ENCODE assay signal across 8 cellular contexts in genomic region chr14:103385153-103385993, GRCh38. TPM values are rescaled to one million over a fixed set of nuclear protein-coding genes. Genes with fewer than 3 reads are reported as not detected.
DNase-seq lines count a peak whose midpoint lies in the region; ATAC-seq and TF ChIP-seq lines count a peak whose summit lies in the region.

MARK3 (plus strand) TSS chr14:103385415; CDS start chr14:103386030, 615 bp downstream.

- peaks cover 3% of the 10 kb centered on the region for H3F3A ChIP-seq in SU-DHL-6 (ENCODE audit: insufficient read depth)

- peaks cover 17% of the 10 kb centered on the region for H3K4me1 ChIP-seq in thymus (ENCODE audit: control insufficient read depth, insufficient read depth, low read length)

- intact Hi-C loops in head of caudate nucleus (cut with DNase I), result loop anchor here (2.0 kb wide), 1 partner anchor 51 kb away; the partner anchor contains the start of gene EIF5

- DNase-seq in NCI-H128 (lab: John Stamatoyannopoulos, UW; ENCODE audit: unreplicated experiment) (peak; percentile 95), head of caudate nucleus (peak; percentile 94 to 99 (median 98)), osteocyte (ENCODE audit: extremely low spot score, unreplicated experiment) (peak; percentile 99)
- DNase-seq in activated naive CD8-positive, alpha-beta T cell treated with anti-CD3 and anti-CD28 coated beads, Interleukin-2, amount 10 ng/mL, durations not matched to agents 7 days and 5 days, result peak; percentile 95

- H3K27ac Mint-ChIP-seq in activated naive CD8-positive, alpha-beta T cell treated with anti-CD3 and anti-CD28 coated beads, Interleukin-2, amount 10 ng/mL, durations not matched to agents 7 days and 5 days, result peak within 1 kb of the TSS; percentile 97
- peak within 1 kb of the TSS; percentile 93 for H3K27ac Mint-ChIP-seq in osteocyte (ENCODE audit: unreplicated experiment)

- H3K27me3 Mint-ChIP-seq in activated naive CD8-positive, alpha-beta T cell treated with anti-CD3 and anti-CD28 coated beads, Interleukin-2, amount 10 ng/mL, durations not matched to agents 7 days and 5 days, result peaks cover 9% of the 10 kb centered on the region
- peaks cover 4% of the 10 kb centered on the region for H3K27me3 Mint-ChIP-seq in osteocyte (ENCODE audit: unreplicated experiment)

- no peaks in the 10 kb centered on the region for H3K9me2 ChIP-seq in SU-DHL-6 (replicated peaks; ENCODE audit: insufficient read depth, low read length)

- H3K9ac ChIP-seq in SU-DHL-6 (ENCODE audit: low read length), result peak within 1 kb of the TSS; percentile 93

- POLR2A ChIA-PET in activated naive CD8-positive, alpha-beta T cell treated with anti-CD3 and anti-CD28 coated beads, Interleukin-2, amount 10 ng/mL, durations not matched to agents 7 days and 5 days (lab: Charles Lee), result interaction anchor here (1.4 to 2.8 kb wide), 2 partner anchors 11 to 51 kb away, joined by 4 to 21 read pairs; partner anchors contain the start of gene EIF5

- peaks cover 4% of the 10 kb centered on the region; the same call in 1 of the 2 replicates for H4K20me1 ChIP-seq in SU-DHL-6 (ENCODE audit: low read depth, low read length)

- H3K9me3 ChIP-seq in SU-DHL-6 (ENCODE audit: insufficient read depth, low read length), result no peaks in the 10 kb centered on the region
- H3K9me3 ChIP-seq in thymus (ENCODE audit: control insufficient read depth), result no peaks in the 10 kb centered on the region

- peak; percentile 97 for ATAC-seq in HG02759 (IDR thresholded peaks at IDR 0.05; ENCODE audit: unreplicated experiment)
- peak; percentile 90 for ATAC-seq in activated naive CD8-positive, alpha-beta T cell treated with anti-CD3 and anti-CD28 coated beads, Interleukin-2, amount 10 ng/mL, durations not matched to agents 7 days and 5 days (ENCODE audit: low read depth)

- peak within 1 kb of the TSS; percentile 93 for H2AFZ ChIP-seq in SU-DHL-6 (ENCODE audit: low read depth, low read length, severe bottlenecking)

- TF ChIP-seq CTCF in GM12873 (IDR thresholded peaks at IDR 0.05; ENCODE audit: insufficient read depth, low read depth, low read length, missing control alignments), result peak; percentile 29
- no peak for TF ChIP-seq CTCF in SU-DHL-6 (IDR thresholded peaks at IDR 0.05; ENCODE audit: insufficient read depth, low read length, poor library complexity, severe bottlenecking)
- peak; percentile 37 for TF ChIP-seq CTCF in osteocyte (IDR thresholded peaks at IDR 0.05)

- H3K27ac ChIP-seq in SU-DHL-6 (ENCODE audit: low read depth, low read length), result peak within 1 kb of the TSS; percentile 92
- H3K27ac ChIP-seq in thymus (ENCODE audit: low read depth), result peak within 1 kb of the TSS; percentile 97

- peak within 1 kb of the TSS; percentile 83 for H3K4me3 ChIP-seq in SU-DHL-6 (ENCODE audit: insufficient read depth, low read length, poor library complexity, severe bottlenecking)
- peak within 1 kb of the TSS; percentile 77 for H3K4me3 ChIP-seq in thymus (ENCODE audit: low read length)

- H3K36me3 Mint-ChIP-seq in activated naive CD8-positive, alpha-beta T cell treated with anti-CD3 and anti-CD28 coated beads, Interleukin-2, amount 10 ng/mL, durations not matched to agents 7 days and 5 days, result peaks cover 8% of the 10 kb centered on the region
- no peaks in the 10 kb centered on the region for H3K36me3 Mint-ChIP-seq in osteocyte (ENCODE audit: unreplicated experiment)

- H3K4me1 Mint-ChIP-seq in activated naive CD8-positive, alpha-beta T cell treated with anti-CD3 and anti-CD28 coated beads, Interleukin-2, amount 10 ng/mL, durations not matched to agents 7 days and 5 days, result peaks cover 21% of the 10 kb centered on the region
- H3K4me1 Mint-ChIP-seq in osteocyte (ENCODE audit: unreplicated experiment), result peaks cover 27% of the 10 kb centered on the region

- WGBS in thymus, result under 1% methylated on average over 97 of the region's 97 CpGs

- H3K9me3 Mint-ChIP-seq in activated naive CD8-positive, alpha-beta T cell treated with anti-CD3 and anti-CD28 coated beads, Interleukin-2, amount 10 ng/mL, durations not matched to agents 7 days and 5 days, result no peaks in the 10 kb centered on the region
- H3K9me3 Mint-ChIP-seq in osteocyte (ENCODE audit: unreplicated experiment), result peaks cover 3% of the 10 kb centered on the region

- H3K36me3 ChIP-seq in SU-DHL-6 (ENCODE audit: low read length) (no peaks in the 10 kb centered on the region), thymus (ENCODE audit: control insufficient read depth, insufficient read depth) (no peaks in the 10 kb centered on the region)

- H3K79me2 ChIP-seq in SU-DHL-6 (ENCODE audit: insufficient read depth, low read length), result peaks cover 48% of the 10 kb centered on the region

- H3K27me3 ChIP-seq in SU-DHL-6 (ENCODE audit: low read length), result no peaks in the 10 kb centered on the region
- H3K27me3 ChIP-seq in thymus (ENCODE audit: control insufficient read depth, insufficient read depth), result peaks cover 2% of the 10 kb centered on the region

- H3K4me3 Mint-ChIP-seq in activated naive CD8-positive, alpha-beta T cell treated with anti-CD3 and anti-CD28 coated beads, Interleukin-2, amount 10 ng/mL, durations not matched to agents 7 days and 5 days, result peak within 1 kb of the TSS; percentile 96
- H3K4me3 Mint-ChIP-seq in osteocyte (ENCODE audit: unreplicated experiment), result peak within 1 kb of the TSS; percentile 94

- H3K4me2 ChIP-seq in SU-DHL-6 (ENCODE audit: low read depth, low read length, poor library complexity, severe bottlenecking), result peak within 1 kb of the TSS; percentile 95

RNA-seq across cellular contexts. Expression of gene MARK3, which starts in this region (rescaled TPM):
- total RNA-seq in activated naive CD8-positive, alpha-beta T cell treated with anti-CD3 and anti-CD28 coated beads, Interleukin-2, amount 10 ng/mL, durations not matched to agents 7 days and 5 days, result 10 to 100 TPM; 87.4 to 88.0 TPM
- total RNA-seq in osteocyte, result 81.7 and 84.2 TPM in 2 replicates
- 91.6 TPM for polyA plus RNA-seq in thymus

Comparison
In these comparisons a context has a peak if more than half of its experiments do, and no peak if none do; other contexts are left out.
1. Peak in every context shown above with its lines: DNase-seq, ATAC-seq, H3K4me3 ChIP-seq and H3K27ac ChIP-seq.